Comparison of ENCODE assay signal across 1 cellular context in genomic region chr3:129399145-129399894, GRCh38.
TF ChIP-seq lines count a peak whose summit lies in the region.

No MANE protein-coding gene starts in this region.

TF ChIP-seq in GM12878, 131 proteins besides CTCF, POLR2A, EP300 and RAD21 (continued from another document):
- TF ChIP-seq MLLT1 (IDR thresholded peaks at IDR 0.05) (peak; percentile 47; the same call in 1 of the 2 replicates), ELK1 (IDR thresholded peaks at IDR 0.05; ENCODE audit: low read depth, low read length) (peak; percentile 86), HDGF (IDR thresholded peaks at IDR 0.05) (peak; percentile 80), WRNIP1 (IDR thresholded peaks at IDR 0.05; ENCODE audit: borderline replicate concordance, low read depth, low read length) (0 out of 2 replicates have a peak, but pooled peaks have one; percentile 19), RELB (IDR thresholded peaks at IDR 0.05; ENCODE audit: low read depth) (peak; percentile 93), SMAD5 (IDR thresholded peaks at IDR 0.05; ENCODE audit: low read depth) (no peak), CHD1 (IDR thresholded peaks at IDR 0.05; ENCODE audit: low read depth, low read length) (no peak), ESRRA (IDR thresholded peaks at IDR 0.05; ENCODE audit: low read length) (no peak), SIX5 (IDR thresholded peaks at IDR 0.05; ENCODE audit: low read depth, low read length, severe bottlenecking) (peak; percentile 61), POU2F2 (IDR thresholded peaks at IDR 0.05; ENCODE audit: borderline replicate concordance, low read depth, low read length) (peak; percentile 84), BMI1 (IDR thresholded peaks at IDR 0.05; ENCODE audit: borderline replicate concordance) (no peak), YY1 (IDR thresholded peaks at IDR 0.05; ENCODE audit: low read depth, low read length) (peak; percentile 64; the same call in 1 of the 2 replicates), ZNF622 (IDR thresholded peaks at IDR 0.05) (no peak), CHD4 (IDR thresholded peaks at IDR 0.05) (no peak), ZNF687 (IDR thresholded peaks at IDR 0.05) (peak; percentile 94), DPF2 (IDR thresholded peaks at IDR 0.05) (no peak), ZNF217 (IDR thresholded peaks at IDR 0.05) (0 out of 2 replicates have a peak, but pooled peaks have one; percentile 43), ZBTB11 (CRISPR knock-in tag; IDR thresholded peaks at IDR 0.05) (no peak), HCFC1 (IDR thresholded peaks at IDR 0.05; ENCODE audit: low read length) (peak; percentile 81), SREBF2 (IDR thresholded peaks at IDR 0.05; ENCODE audit: low read length) (no peak), IKZF1 (conservative IDR thresholded peaks at IDR 0.05) (peak; percentile 97), GATAD2B (conservative IDR thresholded peaks at IDR 0.05; ENCODE audit: low read depth) (peak; percentile 79), GABPA (IDR thresholded peaks at IDR 0.05; ENCODE audit: low read depth) (peak; percentile 97), TAF1 (IDR thresholded peaks at IDR 0.05; ENCODE audit: borderline replicate concordance, low read depth, low read length) (peak; percentile 16; the same call in 1 of the 2 replicates), SPI1 (IDR thresholded peaks at IDR 0.05; ENCODE audit: borderline replicate concordance, insufficient read depth, low read depth, low read length) (peak; percentile 35; the same call in 1 of the 2 replicates), STAT1 (conservative IDR thresholded peaks at IDR 0.05) (0 out of 2 replicates have a peak, but pooled peaks have one; percentile 4), ZBED1 (IDR thresholded peaks at IDR 0.05; ENCODE audit: borderline replicate concordance) (no peak), ZBTB40 (IDR thresholded peaks at IDR 0.05; ENCODE audit: borderline replicate concordance) (peak; percentile 99), YBX1 (IDR thresholded peaks at IDR 0.05) (no peak), TARDBP (IDR thresholded peaks at IDR 0.05; ENCODE audit: borderline replicate concordance) (no peak; the same call in 1 of the 2 replicates), TBL1XR1 (IDR thresholded peaks at IDR 0.05; ENCODE audit: low read depth, low read length) (0 out of 2 replicates have a peak, but pooled peaks have one; percentile 5), RUNX3 (IDR thresholded peaks at IDR 0.05; ENCODE audit: low read length) (peak; percentile 73)
